1 cellular context compared by ENCODE assay signal in genomic region chr22:47386812-47387510, GRCh38.
TF ChIP-seq lines count a peak whose summit lies in the region.

No MANE protein-coding gene starts in this region.

TF ChIP-seq in HepG2, 621 proteins besides CTCF, POLR2A, EP300 and RAD21 (continued from another document):
- TF ChIP-seq THAP7 (CRISPR knock-in tag; IDR thresholded peaks at IDR 0.05), result no peak
- TF ChIP-seq MXD4 (CRISPR knock-in tag; IDR thresholded peaks at IDR 0.05), result no peak
- no peak for TF ChIP-seq ZNF382 (CRISPR knock-in tag; IDR thresholded peaks at IDR 0.05; ENCODE audit: borderline replicate concordance)
- no peak for TF ChIP-seq ZFY (CRISPR knock-in tag; IDR thresholded peaks at IDR 0.05)
- TF ChIP-seq THAP11 (CRISPR knock-in tag; IDR thresholded peaks at IDR 0.05), result no peak
- no peak for TF ChIP-seq NRL (CRISPR knock-in tag; IDR thresholded peaks at IDR 0.05; ENCODE audit: borderline replicate concordance)
- TF ChIP-seq TFAP4 (IDR thresholded peaks at IDR 0.05; ENCODE audit: borderline replicate concordance, low read depth), result no peak
- no peak for TF ChIP-seq SMAD1 (CRISPR knock-in tag; IDR thresholded peaks at IDR 0.05; ENCODE audit: borderline replicate concordance, low read depth)
- TF ChIP-seq ETV5 (CRISPR knock-in tag; IDR thresholded peaks at IDR 0.05; ENCODE audit: borderline replicate concordance), result no peak
TF ChIP-seq in HepG2: peak in this region for 0.
